ENCODE assay signal across 14 cellular contexts in the genomic region with DNA sequence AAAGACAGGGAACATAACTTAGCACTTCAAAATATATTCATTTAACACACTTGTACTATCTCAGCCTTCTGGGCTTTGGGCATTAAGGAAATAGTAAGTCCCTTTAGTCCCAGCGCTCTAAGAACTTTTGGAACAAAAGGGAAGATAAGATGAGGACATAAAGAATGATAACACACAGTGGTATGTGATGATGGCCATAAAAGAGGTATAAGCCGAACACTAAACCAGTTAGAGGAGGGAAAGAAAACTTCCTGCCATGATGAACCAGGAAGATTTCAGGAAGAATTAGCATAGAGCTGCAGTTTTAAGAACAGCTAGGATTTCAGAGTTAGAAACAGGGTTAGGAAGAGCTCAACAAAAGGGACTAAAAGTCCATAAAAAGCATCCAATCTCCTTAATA. TPM values are rescaled to one million over a fixed set of nuclear protein-coding genes. Genes with fewer than 3 reads are reported as not detected.
DNase-seq lines count a peak whose midpoint lies in the region; ATAC-seq and TF ChIP-seq lines count a peak whose summit lies in the region.
"Had no signal": no experiment of that assay in that cellular context is flagged by ENCODE, and none has a peak within 500 bp of the region (broad histone marks: within the 10 kb centered on the region; RNA-seq: fewer than 3 reads in every experiment).

No MANE protein-coding gene starts in this region.

- TF ChIP-seq CTCF in Caco-2 (IDR thresholded peaks at IDR 0.05; ENCODE audit: insufficient read depth in 1 of 2, low read depth in 1 of 2, low read length in 1 of 2, severe bottlenecking in 1 of 2, unreplicated experiment in 1 of 2) (no peak), colonic mucosa (IDR thresholded peaks at IDR 0.05) (no peak), mucosa of descending colon (IDR thresholded peaks at IDR 0.05) (no peak), transverse colon (IDR thresholded peaks at IDR 0.05) (no peak)
- no peak for TF ChIP-seq CTCF in CD4-positive, alpha-beta T cell (IDR thresholded peaks at IDR 0.05)

- peak overlapping the region; percentile 85 for H3K27ac Mint-ChIP-seq in Caco-2 (ENCODE audit: unreplicated experiment)
- no peak overlapping the region for H3K27ac Mint-ChIP-seq in CD4-positive, alpha-beta T cell
- H3K27ac Mint-ChIP-seq: GM23338 had no signal

- DNase-seq in Caco-2 (no peak), colonic mucosa (no peak), mucosa of descending colon (no peak), transverse colon (no peak)
- DNase-seq in CD4-positive, alpha-beta T cell = no peak
- DNase-seq: 8988T, AML-193, DMS79, H7 had no signal

- H3K9ac ChIP-seq in colonic mucosa (ENCODE audit: low read depth in 2 of 2, low read length in 2 of 2) = peak overlapping the region in 1 of 2 donors; percentile 60
- H3K9ac ChIP-seq: BLaER1 had no signal

- peaks cover 75% of the 10 kb centered on the region for H3K4me1 Mint-ChIP-seq in Caco-2 (ENCODE audit: low read depth, unreplicated experiment)
- H3K4me1 Mint-ChIP-seq in CD4-positive, alpha-beta T cell (ENCODE audit: low read depth) = peaks cover 55% of the 10 kb centered on the region
- H3K4me1 Mint-ChIP-seq: GM23338 had no signal

- H3K27ac ChIP-seq in colonic mucosa (peak overlapping the region; percentile 69), transverse colon (peak overlapping the region; percentile 58 to 66 (median 64))
- H3K27ac ChIP-seq in CD4-positive, alpha-beta T cell (ENCODE audit: low read depth, low read length) = no peak overlapping the region
- H3K27ac ChIP-seq: BLaER1 had no signal

- in situ Hi-C loops in transverse colon (cut with MboI; ENCODE audit: low pct_ligation_motif_present in 1 of 4, low pct_unique_long_range_greater_than_20kb in 1 of 4, low sequenced_read_pairs in 3 of 4) = no loop called here

- peaks cover 82% of the 10 kb centered on the region for H3K4me1 ChIP-seq in Caco-2
- H3K4me1 ChIP-seq in colonic mucosa = peaks cover 9% of the 10 kb centered on the region
- H3K4me1 ChIP-seq in mucosa of descending colon (ENCODE audit: low read depth) = peaks cover 36% of the 10 kb centered on the region
- peaks cover 0 to 59% (median 25%) of the 10 kb centered on the region in 4 donors for H3K4me1 ChIP-seq in transverse colon
- H3K4me1 ChIP-seq: BLaER1 had no signal

- POLR2A ChIA-PET in Caco-2 (lab: Charles Lee) = interaction anchor here (0.9 kb wide), 1 partner anchor 134 kb away, joined by 3 read pairs; a partner anchor contains a TSS
- POLR2A ChIA-PET in CD4-positive, alpha-beta T cell (lab: Charles Lee) = interaction anchor here (1.2 kb wide), 1 partner anchor 10 kb away, joined by 3 read pairs; no protein-coding TSS in a partner anchor

- H3K4me3 Mint-ChIP-seq in Caco-2 (ENCODE audit: unreplicated experiment) = peak overlapping the region; percentile 43
- no peak overlapping the region for H3K4me3 Mint-ChIP-seq in CD4-positive, alpha-beta T cell
- H3K4me3 Mint-ChIP-seq: GM23338 had no signal

- TF ChIP-seq EP300 in transverse colon (IDR thresholded peaks at IDR 0.05; ENCODE audit: low read depth) = no peak

- peaks cover 18% of the 10 kb centered on the region for H3K9me3 Mint-ChIP-seq in Caco-2 (ENCODE audit: unreplicated experiment)
- no peaks in the 10 kb centered on the region for H3K9me3 Mint-ChIP-seq in CD4-positive, alpha-beta T cell
- H3K9me3 Mint-ChIP-seq: GM23338 had no signal

- CTCF ChIA-PET in Caco-2 (lab: Charles Lee) = interaction anchor here (3.0 kb wide), 1 partner anchor 11 kb away, joined by 7 read pairs; no protein-coding TSS in a partner anchor
- CTCF ChIA-PET in CD4-positive, alpha-beta T cell (lab: Charles Lee) = interaction anchor here (1.6 kb wide), 1 partner anchor 10 kb away, joined by 6 read pairs; no protein-coding TSS in a partner anchor

- ATAC-seq in mucosa of descending colon = peak; percentile 84
- no peak for ATAC-seq in HG03342 (IDR thresholded peaks at IDR 0.05; ENCODE audit: unreplicated experiment)
- no peak for ATAC-seq in HG02588 (IDR thresholded peaks at IDR 0.05; ENCODE audit: unreplicated experiment)
- ATAC-seq in CD4-positive, alpha-beta T cell (ENCODE audit: poor library complexity) = no peak
- ATAC-seq: GM23338, HepG2 had no signal

- peaks cover 26% of the 10 kb centered on the region for H3K36me3 Mint-ChIP-seq in Caco-2 (ENCODE audit: insufficient read depth, unreplicated experiment)
- H3K36me3 Mint-ChIP-seq in CD4-positive, alpha-beta T cell (ENCODE audit: low read depth) = peaks cover 6% of the 10 kb centered on the region

- 0 out of 2 replicates have a peak, but pooled peaks cover 4% of the 10 kb centered on the region for H3K9me3 ChIP-seq in Caco-2
- no peaks in the 10 kb centered on the region for H3K9me3 ChIP-seq in colonic mucosa
- H3K9me3 ChIP-seq in mucosa of descending colon = no peaks in the 10 kb centered on the region
- H3K9me3 ChIP-seq in transverse colon = no peaks in the 10 kb centered on the region
- no peaks in the 10 kb centered on the region for H3K9me3 ChIP-seq in CD4-positive, alpha-beta T cell (ENCODE audit: control insufficient read depth, low read length)
- H3K9me3 ChIP-seq: BLaER1 had no signal

- intact Hi-C loops in Caco-2 (cut with micrococcal nuclease; ENCODE audit: unreplicated experiment) = loop anchor here (1.0 kb wide), 1 partner anchor 8 kb away; no protein-coding TSS in a partner anchor
- intact Hi-C loops in colonic mucosa (cut with DNase I) = no loop called here
- intact Hi-C loops in mucosa of descending colon (cut with DNase I, micrococcal nuclease) = no loop called here
- intact Hi-C loops in transverse colon (cut with DNase I; ENCODE audit: low total_unique reads) = no loop called here
- intact Hi-C loops in CD4-positive, alpha-beta T cell (cut with DNase I, micrococcal nuclease) = no loop called here

- BruUV-seq in Caco-2 (replicated peaks; lab: Mats Ljungman, UMichigan) = no TSS peak

- H3K36me3 ChIP-seq in Caco-2 (ENCODE audit: control insufficient read depth, insufficient read depth, low read length) (no peaks in the 10 kb centered on the region; the same call in 1 of the 2 replicates), colonic mucosa (no peaks in the 10 kb centered on the region), mucosa of descending colon (ENCODE audit: low read depth) (no peaks in the 10 kb centered on the region), transverse colon (no peaks in the 10 kb centered on the region)
- H3K36me3 ChIP-seq: BLaER1 had no signal

- no peaks in the 10 kb centered on the region for H3K27me3 ChIP-seq in Caco-2 (replicated peaks; ENCODE audit: control insufficient read depth, insufficient read depth, low read length)
- no peaks in the 10 kb centered on the region for H3K27me3 ChIP-seq in colonic mucosa
- H3K27me3 ChIP-seq in transverse colon = no peaks in the 10 kb centered on the region
- no peaks in the 10 kb centered on the region for H3K27me3 ChIP-seq in CD4-positive, alpha-beta T cell (ENCODE audit: control insufficient read depth, insufficient read depth, low read length)
- H3K27me3 ChIP-seq: BLaER1 had no signal

- TF ChIP-seq POLR2A in transverse colon (IDR thresholded peaks at IDR 0.05) = no peak

- no peaks in the 10 kb centered on the region for H3K27me3 Mint-ChIP-seq in Caco-2 (ENCODE audit: insufficient read depth, unreplicated experiment)
- H3K27me3 Mint-ChIP-seq in CD4-positive, alpha-beta T cell = no peaks in the 10 kb centered on the region

- H3K4me3 ChIP-seq in Caco-2 (ENCODE audit: low read depth, low read length) (no peak overlapping the region), colonic mucosa (no peak overlapping the region), mucosa of descending colon (no peak overlapping the region), transverse colon (no peak overlapping the region)
- H3K4me3 ChIP-seq: BLaER1, GM23338 had no signal

- 45 to 62% methylated on average over 2 of the region's 2 CpGs for WGBS in transverse colon (ENCODE audit: low coverage in 1 of 2), 2 donors

RNA-seq across cellular contexts. Expression of a gene that starts 11.8 kb away (rescaled TPM):
- total RNA-seq in Caco-2 (2022) (110 and 156 TPM in 2 replicates), colonic mucosa (100 to 1,000 TPM; 168 to 170 TPM), mucosa of descending colon (100 to 1,000 TPM; 150 to 502 (median 282) TPM), transverse colon (1,000 to 10,000 TPM in 1 of 4 donors, 100 to 1,000 TPM in 3; 140 to 1,280 (median 344) TPM)
- total RNA-seq in CD4-positive, alpha-beta T cell = 10 to 100 TPM; 35.4 to 36.7 TPM

RNA-seq across cellular contexts. Expression of a gene that starts 56.0 kb away (rescaled TPM):
- total RNA-seq in Caco-2 (2022) = not detected in 2 replicates
- total RNA-seq in colonic mucosa = not detected
- not detected for total RNA-seq in mucosa of descending colon
- total RNA-seq in transverse colon = not detected
- total RNA-seq in CD4-positive, alpha-beta T cell = not detected
- total RNA-seq: GM23338, H7, HepG2 had no signal
